ENCODE assay signal across 8 cellular contexts in genomic region chr2:113437508-113438465, GRCh38. TPM values are rescaled to one million over a fixed set of nuclear protein-coding genes. Genes with fewer than 3 reads are reported as not detected.
DNase-seq lines count a peak whose midpoint lies in the region; FAIRE-seq and TF ChIP-seq lines count a peak whose summit lies in the region.
"Not testable (repeated sequence)": the region's sequence is repeated elsewhere in the genome, so short reads cannot be mapped to it uniquely, and the experiment has no call there.

Gene ZNG1B, plus strand, starts transcription at chr2:113437691. Its CDS starts 178 bp downstream, at chr2:113437869.

- TF ChIP-seq POLR2A in GM12891 (IDR thresholded peaks at IDR 0.05; ENCODE audit: low read depth, low read length); Peyer's patch (IDR thresholded peaks at IDR 0.05); breast epithelium (IDR thresholded peaks at IDR 0.05): not testable (repeated sequence)
- TF ChIP-seq POLR2A in transverse colon (IDR thresholded peaks at IDR 0.05) = peak; percentile 21

- not testable (repeated sequence) for H3K36me3 ChIP-seq in Peyer's patch; breast epithelium; muscle layer of duodenum (ENCODE audit: control insufficient read depth in 1 of 2, insufficient read depth in 2 of 2, low read length in 2 of 2); transverse colon

- H3K27me3 ChIP-seq in Peyer's patch; breast epithelium; muscle layer of duodenum (ENCODE audit: low read depth, low read length); transverse colon: not testable (repeated sequence)

- CTCF ChIA-PET in activated CD8-positive, alpha-beta memory T cell treated with anti-CD3 and anti-CD28 coated beads for 36 hours (lab: Charles Lee) = not testable (repeated sequence)

- peak; percentile 50 for FAIRE-seq in GM12891 (lab: Jason Lieb, UNC)

- 0% methylated on average over 16 of the region's 56 CpGs; no CpG with 5 or more reads in 1 of the 2 donors for WGBS in transverse colon (ENCODE audit: low coverage in 1 of 2), 2 donors

- not testable (repeated sequence) for TF ChIP-seq EP300 in transverse colon (IDR thresholded peaks at IDR 0.05; ENCODE audit: low read depth)

- in situ Hi-C loops in transverse colon (cut with MboI; ENCODE audit: low pct_ligation_motif_present in 1 of 4, low pct_unique_long_range_greater_than_20kb in 1 of 4, low sequenced_read_pairs in 3 of 4) = not testable (repeated sequence)

- TF ChIP-seq CTCF in Peyer's patch (IDR thresholded peaks at IDR 0.05); breast epithelium (IDR thresholded peaks at IDR 0.05); transverse colon (IDR thresholded peaks at IDR 0.05): not testable (repeated sequence)

- intact Hi-C loops in breast epithelium (cut with DNase I; ENCODE audit: low total_unique reads); head of caudate nucleus (cut with DNase I); transverse colon (cut with DNase I; ENCODE audit: low total_unique reads): not testable (repeated sequence)

- peak within 1 kb of the TSS; percentile 37 to 57 (median 48) for H3K4me3 ChIP-seq in Peyer's patch
- H3K4me3 ChIP-seq in breast epithelium = peak within 1 kb of the TSS; percentile 37 to 72 (median 52)
- H3K4me3 ChIP-seq in muscle layer of duodenum (ENCODE audit: low read depth in 1 of 2, low read length in 2 of 2) = peak within 1 kb of the TSS; percentile 44 to 52
- peak within 1 kb of the TSS; percentile 25 to 58 (median 42) for H3K4me3 ChIP-seq in transverse colon

- H3K27ac ChIP-seq in Peyer's patch = peak within 1 kb of the TSS; percentile 73 to 88 (median 82)
- H3K27ac ChIP-seq in breast epithelium = peak within 1 kb of the TSS; percentile 81 to 90
- H3K27ac ChIP-seq in muscle layer of duodenum (ENCODE audit: low read length) = not testable (repeated sequence)
- peak within 1 kb of the TSS; percentile 83 to 87 (median 86) for H3K27ac ChIP-seq in transverse colon

- not testable (repeated sequence) for H3K9me3 ChIP-seq in Peyer's patch; breast epithelium; muscle layer of duodenum (ENCODE audit: control insufficient read depth in 1 of 2, low read length in 2 of 2); transverse colon

- POLR2A ChIA-PET in activated CD8-positive, alpha-beta memory T cell treated with anti-CD3 and anti-CD28 coated beads for 36 hours (lab: Charles Lee) = not testable (repeated sequence)

- DNase-seq in GM12891 (ENCODE audit: insufficient read length, low spot score) = not testable (repeated sequence)
- DNase-seq in Peyer's patch (peak; percentile 21 to 93 (median 74)), breast epithelium (ENCODE audit: low spot score in 2 of 2) (peak; percentile 72 to 80), head of caudate nucleus (peak; percentile 4 to 81 (median 58)), transverse colon (peak; percentile 89)
- peak; percentile 84 for DNase-seq in stimulated activated CD4-positive, alpha-beta T cell treated with anti-CD3 and anti-CD28 coated beads, Interleukin-15, amount 100 ng/mL, for 24 hours

- not testable (repeated sequence) for H3K4me1 ChIP-seq in Peyer's patch; breast epithelium; muscle layer of duodenum (ENCODE audit: control insufficient read depth in 1 of 2, insufficient read depth in 2 of 2, low read length in 2 of 2); transverse colon

RNA-seq across cellular contexts. Expression of gene ZNG1B, which starts in this region (rescaled TPM):
- 39.5 TPM for polyA plus RNA-seq in GM12891 (2012; ENCODE audit: low read depth, missing spikeins)
- total RNA-seq in Peyer's patch (10 to 100 TPM; 18.2 to 41.3 (median 31.8) TPM), breast epithelium (10 to 100 TPM; 29.9 to 51.1 (median 41.6) TPM), transverse colon (10 to 100 TPM; 12.7 to 56.5 (median 38.5) TPM)
- total RNA-seq in activated CD8-positive, alpha-beta memory T cell treated with anti-CD3 and anti-CD28 coated beads for 36 hours = 10 to 100 TPM; 40.3 to 44.9 TPM
